4 cellular contexts compared by ENCODE assay signal in genomic region chrX:18166068-18166467, GRCh38.
TF ChIP-seq lines count a peak whose summit lies in the region.

No MANE protein-coding gene starts in this region.

TF ChIP-seq in HepG2, 621 proteins besides CTCF, POLR2A, EP300 and RAD21:
- TF ChIP-seq ZNF781 (CRISPR knock-in tag; IDR thresholded peaks at IDR 0.05; ENCODE audit: borderline replicate concordance, not compliant biosample characterization) (no peak), TEAD3 (CRISPR knock-in tag; optimal IDR thresholded peaks at IDR 0.05; ENCODE audit: borderline replicate concordance) (peak; percentile 12)

TF ChIP-seq in HEK293, 187 proteins besides CTCF, POLR2A, EP300 and RAD21:
- TF ChIP-seq GLIS2 (tag by site-specific recombination; IDR thresholded peaks at IDR 0.05) (no peak), ZBTB11 (tag by site-specific recombination; conservative IDR thresholded peaks at IDR 0.05; ENCODE audit: low read depth) (peak; percentile 28; the same call in 1 of the 2 replicates)

TF ChIP-seq in H1, 55 proteins besides CTCF, POLR2A, EP300 and RAD21:
- no peak for TF ChIP-seq SRF (IDR thresholded peaks at IDR 0.05; ENCODE audit: low read depth, low read length)
- peak; percentile 38; the same call in 1 of the 2 replicates for TF ChIP-seq TEAD4 (IDR thresholded peaks at IDR 0.05; ENCODE audit: low read depth, low read length)
- TF ChIP-seq CTBP2 (IDR thresholded peaks at IDR 0.05; ENCODE audit: borderline replicate concordance, insufficient read depth, insufficient read length, low read length): no peak

TF ChIP-seq in SK-N-SH treated with all-trans-retinoic acid at 6 μM for 48 hours, 23 proteins besides CTCF, POLR2A, EP300 and RAD21:
- no peak for TF ChIP-seq ISL1 (CRISPR knock-in tag; IDR thresholded peaks at IDR 0.05)
- TF ChIP-seq RARB (CRISPR knock-in tag; IDR thresholded peaks at IDR 0.05): no peak
- TF ChIP-seq ESRRG (CRISPR knock-in tag; IDR thresholded peaks at IDR 0.05): no peak
- TF ChIP-seq ZNF70 (CRISPR knock-in tag; IDR thresholded peaks at IDR 0.05): no peak
- no peak for TF ChIP-seq ZNF8 (CRISPR knock-in tag; IDR thresholded peaks at IDR 0.05)
- no peak for TF ChIP-seq PATZ1 (CRISPR knock-in tag; IDR thresholded peaks at IDR 0.05; ENCODE audit: borderline replicate concordance)
- TF ChIP-seq TSHZ2 (CRISPR knock-in tag; IDR thresholded peaks at IDR 0.05): no peak
- TF ChIP-seq ZFP30 (CRISPR knock-in tag; IDR thresholded peaks at IDR 0.05): no peak
- TF ChIP-seq BACH2 (CRISPR knock-in tag; IDR thresholded peaks at IDR 0.05; ENCODE audit: borderline replicate concordance): no peak
- TF ChIP-seq TOX (CRISPR knock-in tag; IDR thresholded peaks at IDR 0.05; ENCODE audit: borderline replicate concordance): no peak
- TF ChIP-seq CSRNP3 (CRISPR knock-in tag; IDR thresholded peaks at IDR 0.05): no peak
- TF ChIP-seq POU6F1 (CRISPR knock-in tag; IDR thresholded peaks at IDR 0.05; ENCODE audit: borderline replicate concordance, low read depth): no peak
- no peak for TF ChIP-seq CREB5 (CRISPR knock-in tag; IDR thresholded peaks at IDR 0.05; ENCODE audit: low read depth)
- TF ChIP-seq ZC3H10 (CRISPR knock-in tag; IDR thresholded peaks at IDR 0.05): no peak
- no peak for TF ChIP-seq ZFP3 (CRISPR knock-in tag; IDR thresholded peaks at IDR 0.05)
- no peak for TF ChIP-seq OSR1 (CRISPR knock-in tag; IDR thresholded peaks at IDR 0.05)
- no peak for TF ChIP-seq PPARA (CRISPR knock-in tag; IDR thresholded peaks at IDR 0.05; ENCODE audit: borderline replicate concordance)
- no peak for TF ChIP-seq SNAI2 (CRISPR knock-in tag; IDR thresholded peaks at IDR 0.05)
- no peak for TF ChIP-seq ZNF565 (CRISPR knock-in tag; conservative IDR thresholded peaks at IDR 0.05; ENCODE audit: low read depth)
- no peak for TF ChIP-seq CSDC2 (CRISPR knock-in tag; IDR thresholded peaks at IDR 0.05)
